Comparison of ENCODE assay signal across 8 cellular contexts in genomic region chr3:137110392-137110996, GRCh38.
DNase-seq lines count a peak whose midpoint lies in the region; ATAC-seq and TF ChIP-seq lines count a peak whose summit lies in the region.

No MANE protein-coding gene starts in this region.

- 13 to 28% (median 22%) methylated on average over 3 of the region's 3 CpGs for WGBS in adrenal gland, 4 donors

- intact Hi-C loops in adrenal gland (cut with DNase I), result no loop called here
- intact Hi-C loops in left lung (cut with DNase I), result no loop called here
- intact Hi-C loops in left colon (cut with DNase I, micrococcal nuclease), result no loop called here

- H3K4me1 ChIP-seq in adrenal gland (replicated peaks in 1 of 2) (no peaks in the 10 kb centered on the region), left lung (no peaks in the 10 kb centered on the region)

- H3K36me3 ChIP-seq in adrenal gland (replicated peaks in 1 of 2) (no peaks in the 10 kb centered on the region), left lung (no peaks in the 10 kb centered on the region)

- H3K27me3 ChIP-seq in adrenal gland, result peaks cover 13% of the 10 kb centered on the region
- H3K27me3 ChIP-seq in left lung, result peaks cover 0 to 24% of the 10 kb centered on the region in 2 donors

- DNase-seq in Daoy (ENCODE audit: low read depth) (peak; percentile 17), NAMALWA (ENCODE audit: low spot score) (peak; percentile 65), adrenal gland (peak in 1 of 7 donors; percentile 15), left lung (no peak), T1000 (lab: John Stamatoyannopoulos, UW) (no peak), left colon (no peak)

- H3K9me3 ChIP-seq in adrenal gland (replicated peaks in 1 of 3), result no peaks in the 10 kb centered on the region
- H3K9me3 ChIP-seq in left lung, result no peaks in the 10 kb centered on the region

- TF ChIP-seq POLR2A in adrenal gland (IDR thresholded peaks at IDR 0.05), result no peak

- ATAC-seq in GM21360 (IDR thresholded peaks at IDR 0.05; ENCODE audit: unreplicated experiment), result peak; percentile 66
- peak; percentile 71 for ATAC-seq in left lung
- ATAC-seq in left colon, result no peak
- no peak for ATAC-seq in GM21717 (IDR thresholded peaks at IDR 0.05; ENCODE audit: unreplicated experiment)

- peak; percentile 61 to 82 (median 70) for TF ChIP-seq CTCF in adrenal gland (IDR thresholded peaks at IDR 0.05)
- peak; percentile 58 to 87 for TF ChIP-seq CTCF in left lung (IDR thresholded peaks at IDR 0.05)

- H3K4me3 ChIP-seq in adrenal gland (no peak overlapping the region), left lung (no peak overlapping the region)

- H3K27ac ChIP-seq in adrenal gland (no peak overlapping the region), left lung (no peak overlapping the region)

Comparison
In these comparisons a context has a peak if more than half of its experiments do, and no peak if none do; other contexts are left out.
1. DNase-seq: peak in Daoy (single experiment) and NAMALWA (single experiment); none in left lung (0 of 2), T1000 (single experiment) and left colon (0 of 2).
2. ATAC-seq: peak in GM21360 (single experiment) and left lung (single experiment); none in left colon (single experiment) and GM21717 (single experiment).